In genomic region chr18:74083071-74083954, GRCh38 we compare ENCODE assay signal across 10 cellular contexts.
DNase-seq lines count a peak whose midpoint lies in the region; TF ChIP-seq lines count a peak whose summit lies in the region.
"Had no signal": no experiment of that assay in that cellular context is flagged by ENCODE, and none has a peak within 500 bp of the region (broad histone marks: within the 10 kb centered on the region; RNA-seq: fewer than 3 reads in every experiment).

No MANE protein-coding gene starts in this region.

- peaks cover 7% of the 10 kb centered on the region for H3K27me3 Mint-ChIP-seq in HFFc6 (ENCODE audit: insufficient read depth)
- no peaks in the 10 kb centered on the region for H3K27me3 Mint-ChIP-seq in activated CD4-positive, alpha-beta memory T cell treated with anti-CD3 and anti-CD28 coated beads, Interleukin-2, amount 10 ng/mL, durations not matched to agents 7 days and 5 days

- TF ChIP-seq CTCF in AG10803 (conservative IDR thresholded peaks at IDR 0.05; ENCODE audit: low read length) (no peak), HFFc6 (IDR thresholded peaks at IDR 0.05) (no peak), BE2C (IDR thresholded peaks at IDR 0.05; ENCODE audit: low read depth, low read length) (no peak)

- CTCF ChIA-PET in activated CD4-positive, alpha-beta memory T cell treated with anti-CD3 and anti-CD28 coated beads, Interleukin-2, amount 10 ng/mL, durations not matched to agents 7 days and 5 days (lab: Charles Lee), result interaction anchor here (0.8 to 1.9 kb wide), 13 partner anchors 8 to 469 kb away, joined by 3 to 10 read pairs (median 4); no protein-coding TSS in a partner anchor

- POLR2A ChIA-PET in activated CD4-positive, alpha-beta memory T cell treated with anti-CD3 and anti-CD28 coated beads, Interleukin-2, amount 10 ng/mL, durations not matched to agents 7 days and 5 days (lab: Charles Lee), result interaction anchor here (0.8 to 2.1 kb wide), 8 partner anchors 10 to 415 kb away, joined by 3 to 7 read pairs (median 4); partner anchors contain the start of gene TIMM21

- peaks cover 1% of the 10 kb centered on the region; the same call in 1 of the 2 replicates for H3K9me3 Mint-ChIP-seq in HFFc6
- no peaks in the 10 kb centered on the region for H3K9me3 Mint-ChIP-seq in activated CD4-positive, alpha-beta memory T cell treated with anti-CD3 and anti-CD28 coated beads, Interleukin-2, amount 10 ng/mL, durations not matched to agents 7 days and 5 days

- DNase-seq in AG10803 (ENCODE audit: low read depth) (peak; percentile 8), HFFc6 (no peak), left kidney (ENCODE audit: low read depth, low spot score) (peak; percentile 24), NCI-H146 (lab: John Stamatoyannopoulos, UW) (no peak), BE2C (no peak), cerebellar nuclear complex (lab: John Stamatoyannopoulos, UW) (no peak), posterior vena cava (ENCODE audit: low spot score) (no peak)
- peak; percentile 25 for DNase-seq in activated CD4-positive, alpha-beta memory T cell treated with anti-CD3 and anti-CD28 coated beads, Interleukin-2, amount 10 ng/mL, durations not matched to agents 7 days and 5 days

- H3K4me3 Mint-ChIP-seq in HFFc6, result no peak overlapping the region
- H3K4me3 Mint-ChIP-seq in activated CD4-positive, alpha-beta memory T cell treated with anti-CD3 and anti-CD28 coated beads, Interleukin-2, amount 10 ng/mL, durations not matched to agents 7 days and 5 days, result peak overlapping the region; percentile 57

- H3K4me1 ChIP-seq in BE2C, result no peaks in the 10 kb centered on the region

- H3K4me1 Mint-ChIP-seq in HFFc6 (ENCODE audit: low read depth), result peaks cover 11% of the 10 kb centered on the region
- peaks cover 14% of the 10 kb centered on the region for H3K4me1 Mint-ChIP-seq in activated CD4-positive, alpha-beta memory T cell treated with anti-CD3 and anti-CD28 coated beads, Interleukin-2, amount 10 ng/mL, durations not matched to agents 7 days and 5 days

- no peak overlapping the region for H3K4me3 ChIP-seq in AG10803 (ENCODE audit: low read length)
- H3K4me3 ChIP-seq in BE2C (ENCODE audit: low read depth, low read length), result no peak overlapping the region
- H3K4me3 ChIP-seq: skin epidermis, thoracic aorta had no signal

- no peaks in the 10 kb centered on the region for H3K36me3 ChIP-seq in BE2C
- H3K36me3 ChIP-seq: thoracic aorta had no signal

- peak overlapping the region; percentile 44; the same call in 1 of the 2 replicates for H3K27ac Mint-ChIP-seq in HFFc6
- peak overlapping the region; percentile 66 for H3K27ac Mint-ChIP-seq in activated CD4-positive, alpha-beta memory T cell treated with anti-CD3 and anti-CD28 coated beads, Interleukin-2, amount 10 ng/mL, durations not matched to agents 7 days and 5 days

- H3K36me3 Mint-ChIP-seq in HFFc6 (ENCODE audit: low read depth), result no peaks in the 10 kb centered on the region
- H3K36me3 Mint-ChIP-seq in activated CD4-positive, alpha-beta memory T cell treated with anti-CD3 and anti-CD28 coated beads, Interleukin-2, amount 10 ng/mL, durations not matched to agents 7 days and 5 days (ENCODE audit: low read depth), result no peaks in the 10 kb centered on the region

- intact Hi-C loops in posterior vena cava (cut with DNase I), result no loop called here

- H3K27me3 ChIP-seq in BE2C, result no peaks in the 10 kb centered on the region

- no peaks in the 10 kb centered on the region for H3K9me3 ChIP-seq in BE2C

Comparison
In these comparisons a context has a peak if more than half of its experiments do, and no peak if none do; other contexts are left out.
1. DNase-seq: peak in AG10803 (single experiment), activated CD4-positive, alpha-beta memory T cell treated with anti-CD3 and anti-CD28 coated beads, Interleukin-2, amount 10 ng/mL, durations not matched to agents 7 days and 5 days (single experiment) and left kidney (single experiment); none in HFFc6 (single experiment), NCI-H146 (single experiment), BE2C (single experiment), cerebellar nuclear complex (0 of 2) and posterior vena cava (single experiment).